ENCODE assay signal across 22 cellular contexts in genomic region chr2:188227713-188228112, GRCh38.
DNase-seq lines count a peak whose midpoint lies in the region; FAIRE-seq and TF ChIP-seq lines count a peak whose summit lies in the region.
"Had no signal": no experiment of that assay in that cellular context is flagged by ENCODE, and none has a peak within 500 bp of the region (broad histone marks: within the 10 kb centered on the region; RNA-seq: fewer than 3 reads in every experiment).

No MANE protein-coding gene starts in this region.

- FAIRE-seq in GM12892 (lab: Jason Lieb, UNC) (peak; percentile 50), HTR-8/SVneo (lab: Jason Lieb, UNC) (peak; percentile 72), bronchial epithelial cell (lab: Jason Lieb, UNC) (peak; percentile 98)
- FAIRE-seq: A549, GM12891 had no signal

- H3K36me3 Mint-ChIP-seq in Calu3 (ENCODE audit: insufficient read depth, unreplicated experiment), result no peaks in the 10 kb centered on the region
- H3K36me3 Mint-ChIP-seq: CD14-positive monocyte; CD8-positive, alpha-beta memory T cell had no signal

- no peaks in the 10 kb centered on the region for H3K36me3 ChIP-seq in bronchial epithelial cell (ENCODE audit: control insufficient read depth, insufficient read depth, low read length)
- no peaks in the 10 kb centered on the region for H3K36me3 ChIP-seq in uterus
- H3K36me3 ChIP-seq: BE2C; BLaER1 treated with 17β-estradiol and CSF1 and Interleukin-3, amounts not matched to agents 10 nM and 100 nM had no signal

- H3K4me1 ChIP-seq in uterus, result no peaks in the 10 kb centered on the region
- H3K4me1 ChIP-seq: A549, BE2C had no signal

- CTCF ChIA-PET in Calu3 (lab: Charles Lee), result no interaction called here

- DNase-seq in GM12892 (ENCODE audit: insufficient read length) (no peak), HTR-8/SVneo (ENCODE audit: insufficient read length, low spot score) (no peak), bronchial epithelial cell (ENCODE audit: low read depth) (no peak), Calu3 (no peak), uterus (no peak), glomerular visceral epithelial cell (ENCODE audit: extremely low spot score) (no peak)
- DNase-seq: 8988T; ACHN; AML-193; BE2C; CD4-positive, alpha-beta T cell; CD8-positive, alpha-beta memory T cell; DMS53; DMS79 treated with DMSO at 0.1 percent for 48 hours; GF-D8; GOT3; H7; HCEC 1CT had no signal

- H3K9me3 Mint-ChIP-seq in Calu3 (ENCODE audit: low read depth, unreplicated experiment), result peaks cover 5% of the 10 kb centered on the region
- H3K9me3 Mint-ChIP-seq: CD4-positive, alpha-beta T cell had no signal

- H3K4me1 Mint-ChIP-seq in Calu3 (ENCODE audit: low read depth, unreplicated experiment), result no peaks in the 10 kb centered on the region
- H3K4me1 Mint-ChIP-seq: CD14-positive monocyte; CD8-positive, alpha-beta memory T cell had no signal

- H3K9me3 ChIP-seq in uterus, result no peaks in the 10 kb centered on the region
- H3K9me3 ChIP-seq: A549, BE2C had no signal

- intact Hi-C loops in Calu3 (cut with micrococcal nuclease; ENCODE audit: unreplicated experiment), result no loop called here
- intact Hi-C loops in uterus (cut with DNase I; ENCODE audit: low total_unique reads), result no loop called here

- H3K4me3 ChIP-seq in bronchial epithelial cell (ENCODE audit: low read depth, low read length), result no peak overlapping the region
- no peak overlapping the region for H3K4me3 ChIP-seq in uterus
- H3K4me3 ChIP-seq: A549; BLaER1 treated with 17β-estradiol and CSF1 and Interleukin-3, amounts not matched to agents 10 nM and 100 nM had no signal

- no peak overlapping the region for H3K27ac ChIP-seq in uterus
- H3K27ac ChIP-seq: A549; BLaER1 treated with 17β-estradiol and CSF1 and Interleukin-3, amounts not matched to agents 10 nM and 100 nM had no signal

- no peak overlapping the region for H3K4me3 Mint-ChIP-seq in Calu3 (ENCODE audit: low read depth, unreplicated experiment)
- H3K4me3 Mint-ChIP-seq: CD14-positive monocyte; CD4-positive, alpha-beta T cell; CD8-positive, alpha-beta memory T cell had no signal

- H3K27ac Mint-ChIP-seq in Calu3 (ENCODE audit: unreplicated experiment), result no peak overlapping the region
- H3K27ac Mint-ChIP-seq: CD14-positive monocyte; CD4-positive, alpha-beta T cell; CD8-positive, alpha-beta memory T cell had no signal

- TF ChIP-seq POLR2A in GM12892 (IDR thresholded peaks at IDR 0.05; ENCODE audit: low read depth, low read length) (no peak), uterus (IDR thresholded peaks at IDR 0.05) (no peak)

- no peaks in the 10 kb centered on the region for H3K27me3 Mint-ChIP-seq in Calu3 (ENCODE audit: unreplicated experiment)
- H3K27me3 Mint-ChIP-seq: CD4-positive, alpha-beta T cell; CD8-positive, alpha-beta memory T cell had no signal

- TF ChIP-seq CTCF in bronchial epithelial cell (IDR thresholded peaks at IDR 0.05; ENCODE audit: insufficient read depth, low read length, severe bottlenecking) (no peak), Calu3 (IDR thresholded peaks at IDR 0.05; ENCODE audit: unreplicated experiment) (no peak), uterus (IDR thresholded peaks at IDR 0.05) (no peak)

- no TSS peak for BruUV-seq in Calu3 (replicated peaks; lab: Mats Ljungman, UMichigan)

- H3K27me3 ChIP-seq in bronchial epithelial cell (ENCODE audit: control insufficient read depth, insufficient read depth, low read length) (no peaks in the 10 kb centered on the region), uterus (no peaks in the 10 kb centered on the region)
- H3K27me3 ChIP-seq: BE2C; BLaER1 treated with 17β-estradiol and CSF1 and Interleukin-3, amounts not matched to agents 10 nM and 100 nM had no signal
